In the genomic region with DNA sequence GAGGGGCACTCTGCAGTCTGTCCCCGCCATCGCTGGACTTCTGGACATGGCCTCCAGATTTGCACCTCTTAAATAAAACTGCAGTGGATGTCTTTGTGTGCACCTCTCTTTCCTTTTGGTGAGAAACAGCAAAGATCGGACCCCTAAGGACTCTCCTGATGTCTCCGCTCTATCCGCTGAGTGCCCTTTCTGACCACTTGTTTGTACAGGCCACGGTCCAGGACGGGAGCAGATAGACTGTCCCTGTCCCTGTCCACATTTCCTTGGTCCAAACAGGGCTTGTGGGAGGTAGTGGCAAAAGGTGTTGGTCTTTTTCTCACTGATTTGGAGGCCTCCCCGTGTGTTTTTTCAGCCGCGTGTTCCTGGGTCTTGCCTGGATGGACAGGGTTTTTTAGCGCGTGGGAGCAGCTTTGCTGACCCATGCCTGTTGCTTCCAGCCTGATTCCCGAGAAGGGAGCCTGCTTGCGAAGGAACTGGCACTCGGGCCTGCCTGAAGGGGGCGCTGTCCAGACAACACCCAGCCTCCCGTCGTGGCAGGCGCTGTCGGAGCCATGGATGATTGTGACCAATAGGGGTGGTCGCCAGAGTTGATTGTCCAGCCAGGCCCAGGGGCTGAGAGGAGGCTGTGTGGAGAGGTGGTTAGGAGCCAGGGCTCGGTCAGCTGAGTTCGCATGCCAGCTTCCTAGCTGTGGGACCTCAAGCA, we compare ENCODE assay signal across 9 cellular contexts. TPM values are rescaled to one million over a fixed set of nuclear protein-coding genes. Genes with fewer than 3 reads are reported as not detected.
DNase-seq lines count a peak whose midpoint lies in the region; ATAC-seq and TF ChIP-seq lines count a peak whose summit lies in the region.
"Had no signal": no experiment of that assay in that cellular context is flagged by ENCODE, and none has a peak within 500 bp of the region (broad histone marks: within the 10 kb centered on the region; RNA-seq: fewer than 3 reads in every experiment).

No MANE protein-coding gene starts in this region.

- peaks cover 5 to 37% (median 24%) of the 10 kb centered on the region in 12 donors for H3K4me1 ChIP-seq in heart left ventricle
- H3K4me1 ChIP-seq in OCI-LY3 (ENCODE audit: low read length): no peaks in the 10 kb centered on the region
- H3K4me1 ChIP-seq in fibroblast of lung (ENCODE audit: control insufficient read depth, extremely low read depth, insufficient read depth, low read length): peaks cover 17% of the 10 kb centered on the region
- H3K4me1 ChIP-seq in testis: peaks cover 72% of the 10 kb centered on the region

- H3K9me3 Mint-ChIP-seq in activated T-helper 17 cell treated with anti-CD3 and anti-CD28 coated beads, Interleukin-2, amount 50 U/mL, for 72 hours: no peaks in the 10 kb centered on the region

- H3K27ac ChIP-seq in heart left ventricle: no peak overlapping the region
- H3K27ac ChIP-seq in OCI-LY3 (ENCODE audit: low read length): no peak overlapping the region
- no peak overlapping the region for H3K27ac ChIP-seq in fibroblast of lung (ENCODE audit: insufficient read depth, low read length)
- peak overlapping the region; percentile 80 to 86 for H3K27ac ChIP-seq in testis

- H3K4me1 Mint-ChIP-seq in activated T-helper 17 cell treated with anti-CD3 and anti-CD28 coated beads, Interleukin-2, amount 50 U/mL, for 72 hours: no peaks in the 10 kb centered on the region

- H3K4me3 ChIP-seq in heart left ventricle (no peak overlapping the region), OCI-LY3 (ENCODE audit: low read length) (no peak overlapping the region), fibroblast of lung (replicated peaks in 1 of 4; ENCODE audit: control extremely low read depth in 1 of 4, insufficient read depth in 1 of 4, low read depth in 3 of 4, low read length in 4 of 4) (no peak overlapping the region), testis (no peak overlapping the region)

- peak in 9 of 12 donors; percentile 17 to 47 (median 34) for TF ChIP-seq CTCF in heart left ventricle (IDR thresholded peaks at IDR 0.05)
- TF ChIP-seq CTCF in OCI-LY3 (IDR thresholded peaks at IDR 0.05; ENCODE audit: low read depth, low read length): peak; percentile 58
- peak; percentile 23 to 47 for TF ChIP-seq CTCF in fibroblast of lung (conservative IDR thresholded peaks at IDR 0.05 in 1 of 2, IDR thresholded peaks at IDR 0.05 in 1 of 2; ENCODE audit: low read depth in 1 of 2, low read length in 2 of 2)
- TF ChIP-seq CTCF in testis (IDR thresholded peaks at IDR 0.05): peak; percentile 41 to 52 (median 47)

- peaks cover 91% of the 10 kb centered on the region for H3K36me3 Mint-ChIP-seq in activated T-helper 17 cell treated with anti-CD3 and anti-CD28 coated beads, Interleukin-2, amount 50 U/mL, for 72 hours (ENCODE audit: low read depth)

- no peak overlapping the region for H3K9ac ChIP-seq in OCI-LY3 (ENCODE audit: low read length)
- H3K9ac ChIP-seq in fibroblast of lung (ENCODE audit: insufficient read depth, low read length): no peak overlapping the region

- TF ChIP-seq POLR2A in heart left ventricle (IDR thresholded peaks at IDR 0.05): no peak
- no peak for TF ChIP-seq POLR2A in testis (IDR thresholded peaks at IDR 0.05)

- H3K27me3 Mint-ChIP-seq in activated T-helper 17 cell treated with anti-CD3 and anti-CD28 coated beads, Interleukin-2, amount 50 U/mL, for 72 hours: no peaks in the 10 kb centered on the region

- no peaks in the 10 kb centered on the region for H4K20me1 ChIP-seq in OCI-LY3 (ENCODE audit: insufficient read depth, low read length)
- H4K20me1 ChIP-seq in fibroblast of lung (ENCODE audit: control insufficient read depth, extremely low read depth, insufficient read depth, low read length): no peaks in the 10 kb centered on the region

- H3K4me3 Mint-ChIP-seq in activated T-helper 17 cell treated with anti-CD3 and anti-CD28 coated beads, Interleukin-2, amount 50 U/mL, for 72 hours: no peak overlapping the region

- H3K36me3 ChIP-seq in heart left ventricle (peaks cover 2 to 91% (median 76%) of the 10 kb centered on the region in 9 donors), OCI-LY3 (replicated peaks; ENCODE audit: low read depth, low read length) (peaks cover 48% of the 10 kb centered on the region), fibroblast of lung (ENCODE audit: control insufficient read depth, insufficient read depth, low read length) (peaks cover 38% of the 10 kb centered on the region), testis (ENCODE audit: low read depth, missing control alignments) (no peaks in the 10 kb centered on the region)

- H3K79me2 ChIP-seq in OCI-LY3 (ENCODE audit: low read length) (no peaks in the 10 kb centered on the region), fibroblast of lung (ENCODE audit: control insufficient read depth, insufficient read depth, low read length) (no peaks in the 10 kb centered on the region)

- H2AFZ ChIP-seq in OCI-LY3 (ENCODE audit: low read depth, low read length) (no peak overlapping the region), fibroblast of lung (ENCODE audit: low read length) (no peak overlapping the region)

- H3K9me3 ChIP-seq in heart left ventricle (no peaks in the 10 kb centered on the region), OCI-LY3 (ENCODE audit: insufficient read depth, low read length) (no peaks in the 10 kb centered on the region), fibroblast of lung (ENCODE audit: control insufficient read depth, insufficient read depth, low read depth, low read length) (no peaks in the 10 kb centered on the region), testis (no peaks in the 10 kb centered on the region)

- no peaks in the 10 kb centered on the region for H3K27me3 ChIP-seq in heart left ventricle
- H3K27me3 ChIP-seq in OCI-LY3 (ENCODE audit: low read depth, low read length): no peaks in the 10 kb centered on the region
- H3K27me3 ChIP-seq in fibroblast of lung (ENCODE audit: control insufficient read depth, insufficient read depth, low read length): no peaks in the 10 kb centered on the region
- H3K27me3 ChIP-seq in testis: no peaks in the 10 kb centered on the region

- intact Hi-C loops in heart left ventricle (cut with DNase I) (loop anchor here in 4 of 10 donors (5.0 kb wide), 4 partner anchors 45 to 205 kb away; a partner anchor contains a TSS), Right ventricle myocardium inferior (cut with DNase I) (no loop called here), testis (cut with DNase I; ENCODE audit: low total_unique reads) (no loop called here)

- H3K27ac Mint-ChIP-seq in activated T-helper 17 cell treated with anti-CD3 and anti-CD28 coated beads, Interleukin-2, amount 50 U/mL, for 72 hours: no peak overlapping the region

- WGBS in heart left ventricle, 4 donors: 84 to 86% (median 85%) methylated on average over 23 of the region's 23 CpGs
- 75 to 80% methylated on average over 23 of the region's 23 CpGs for WGBS in testis, 2 donors

- DNase-seq in heart left ventricle (peak in 2 of 5 donors; percentile 40 to 60), Right ventricle myocardium inferior (ENCODE audit: missing footprints) (no peak), fibroblast of lung (ENCODE audit: low read depth in 2 of 2) (peak in 1 of 2 donors; percentile 30), testis (peak; percentile 66), A172 (ENCODE audit: low spot score) (no peak), SKM-1 (lab: John Stamatoyannopoulos, UW; ENCODE audit: unreplicated experiment) (no peak)
- DNase-seq: NCI-H446 had no signal

- no peak for ATAC-seq in heart left ventricle
- no peak for ATAC-seq in Right ventricle myocardium inferior
- ATAC-seq in activated T-helper 17 cell treated with anti-CD3 and anti-CD28 coated beads, Interleukin-2, amount 50 U/mL, for 72 hours (replicated peaks): no peak

- no peak overlapping the region for H3K4me2 ChIP-seq in OCI-LY3 (ENCODE audit: low read length)
- no peak overlapping the region for H3K4me2 ChIP-seq in fibroblast of lung (ENCODE audit: extremely low read depth, insufficient read depth, low read length)

RNA-seq across cellular contexts. Expression of a gene that starts 13.2 kb away (rescaled TPM):
- total RNA-seq in heart left ventricle (100 to 1,000 TPM in 2 of 9 donors, 10 to 100 TPM in 7; 34.1 to 351 (median 50.6) TPM), Right ventricle myocardium inferior (88.1 TPM), fibroblast of lung (under 0.01 TPM in 2 replicates), testis (10 to 100 TPM; 58.6 to 71.9 TPM)
- polyA plus RNA-seq in heart left ventricle (10 to 100 TPM; 41.0 to 79.1 TPM), fibroblast of lung (0.03 and 0.09 TPM in 2 replicates), testis (ENCODE audit: insufficient read depth, low read depth, low replicate concordance) (41.7 TPM)
- polyA plus RNA-seq in fibroblast of lung (2012): 0.01 and 0.07 TPM in 2 replicates
- 0.33 TPM in 1 of 2 replicates, not detected in the other for polyA minus RNA-seq in fibroblast of lung (ENCODE audit: low replicate concordance)
- total RNA-seq in activated T-helper 17 cell treated with anti-CD3 and anti-CD28 coated beads, Interleukin-2, amount 50 U/mL, for 72 hours: under 1 TPM; 0.19 to 0.26 TPM
- 0.12 TPM in 1 of 2 replicates, not detected in the other for total RNA-seq in A172 (2014; rRNA removed; shearing (Covaris generic))

RNA-seq across cellular contexts. Expression of a gene that starts 26.6 kb away (rescaled TPM):
- 10 to 100 TPM; 29.5 to 56.2 (median 43.9) TPM for total RNA-seq in heart left ventricle
- polyA plus RNA-seq in heart left ventricle: 10 to 100 TPM; 28.8 to 30.2 TPM
- 45.6 TPM for total RNA-seq in Right ventricle myocardium inferior
- total RNA-seq in fibroblast of lung: 51.4 and 69.9 TPM in 2 replicates
- polyA plus RNA-seq in fibroblast of lung: 30.8 and 31.1 TPM in 2 replicates
- 29.8 and 33.1 TPM in 2 replicates for polyA plus RNA-seq in fibroblast of lung (2012)
- polyA minus RNA-seq in fibroblast of lung (ENCODE audit: low replicate concordance): 96.5 and 108 TPM in 2 replicates
- total RNA-seq in testis: 100 to 1,000 TPM; 315 to 327 TPM
- 166 TPM for polyA plus RNA-seq in testis (ENCODE audit: insufficient read depth, low read depth, low replicate concordance)
- 100 to 1,000 TPM in 1 of 2 donors, 10 to 100 TPM in 1; 75.2 to 123 TPM for total RNA-seq in activated T-helper 17 cell treated with anti-CD3 and anti-CD28 coated beads, Interleukin-2, amount 50 U/mL, for 72 hours
- 25.7 and 46.1 TPM in 2 replicates for total RNA-seq in A172 (2014; rRNA removed; shearing (Covaris generic))

RNA-seq across cellular contexts. Expression of a gene that starts 28.1 kb away (rescaled TPM):
- over 10,000 TPM in 2 of 9 donors, 1,000 to 10,000 TPM in 7; 4,301 to 15,255 (median 8,364) TPM for total RNA-seq in heart left ventricle
- polyA plus RNA-seq in heart left ventricle: over 10,000 TPM in 1 of 2 donors, 1,000 to 10,000 TPM in 1; 6,829 to 20,003 TPM
- 9,051 TPM for total RNA-seq in Right ventricle myocardium inferior
- 0.33 and 0.51 TPM in 2 replicates for total RNA-seq in fibroblast of lung
- polyA plus RNA-seq in fibroblast of lung: 0.69 and 0.89 TPM in 2 replicates
- 0.70 and 1.3 TPM in 2 replicates for polyA plus RNA-seq in fibroblast of lung (2012)
- polyA minus RNA-seq in fibroblast of lung (ENCODE audit: low replicate concordance): not detected in 2 replicates
- 10 to 100 TPM; 11.3 to 23.2 TPM for total RNA-seq in testis
- polyA plus RNA-seq in testis (ENCODE audit: insufficient read depth, low read depth, low replicate concordance): 91.7 TPM
- 1 to 10 TPM; 2.0 to 6.5 TPM for total RNA-seq in activated T-helper 17 cell treated with anti-CD3 and anti-CD28 coated beads, Interleukin-2, amount 50 U/mL, for 72 hours
- total RNA-seq in A172 (2014; rRNA removed; shearing (Covaris generic)): 16.5 and 36.6 TPM in 2 replicates

RNA-seq across cellular contexts. Expression of a gene that starts 37.1 kb away (rescaled TPM):
- 10 to 100 TPM; 13.4 to 29.0 (median 14.4) TPM for total RNA-seq in heart left ventricle
- 10 to 100 TPM; 11.4 to 19.6 TPM for polyA plus RNA-seq in heart left ventricle
- 12.3 TPM for total RNA-seq in Right ventricle myocardium inferior
- total RNA-seq in fibroblast of lung: under 0.01 and 0.17 TPM in 2 replicates
- 0.02 TPM in 1 of 2 replicates, not detected in the other for polyA plus RNA-seq in fibroblast of lung
- polyA plus RNA-seq in fibroblast of lung (2012): 0.10 TPM in 1 of 2 replicates, not detected in the other
- not detected in 2 replicates for polyA minus RNA-seq in fibroblast of lung (ENCODE audit: low replicate concordance)
- total RNA-seq in testis: 1 to 10 TPM; 1.7 to 2.1 TPM
- polyA plus RNA-seq in testis (ENCODE audit: insufficient read depth, low read depth, low replicate concordance): 3.1 TPM
- total RNA-seq in activated T-helper 17 cell treated with anti-CD3 and anti-CD28 coated beads, Interleukin-2, amount 50 U/mL, for 72 hours: under 1 TPM; 0.08 to 0.82 TPM
- total RNA-seq in A172 (2014; rRNA removed; shearing (Covaris generic)): 0.05 and 0.07 TPM in 2 replicates

RNA-seq across cellular contexts. Expression of a gene that starts 51.7 kb away (rescaled TPM):
- total RNA-seq in heart left ventricle (10 to 100 TPM; 22.8 to 99.6 (median 52.7) TPM), Right ventricle myocardium inferior (105 TPM), fibroblast of lung (18.0 and 20.3 TPM in 2 replicates), testis (100 to 1,000 TPM; 137 to 147 TPM)
- polyA plus RNA-seq in heart left ventricle (10 to 100 TPM; 61.1 to 92.7 TPM), fibroblast of lung (61.5 and 83.6 TPM in 2 replicates), testis (ENCODE audit: insufficient read depth, low read depth, low replicate concordance) (92.4 TPM)
- 96.2 and 142 TPM in 2 replicates for polyA plus RNA-seq in fibroblast of lung (2012)
- 481 and 521 TPM in 2 replicates for polyA minus RNA-seq in fibroblast of lung (ENCODE audit: low replicate concordance)
- 10 to 100 TPM; 23.3 to 54.7 TPM for total RNA-seq in activated T-helper 17 cell treated with anti-CD3 and anti-CD28 coated beads, Interleukin-2, amount 50 U/mL, for 72 hours
- total RNA-seq in A172 (2014; rRNA removed; shearing (Covaris generic)): 65.6 and 92.3 TPM in 2 replicates

Comparison
In these comparisons a context has a peak if more than half of its experiments do, and no peak if none do; other contexts are left out.
1. H3K27ac ChIP-seq: peak in testis (2 of 2); none in heart left ventricle (0 of 12), OCI-LY3 (single experiment) and fibroblast of lung (single experiment).
2. RNA of a gene that starts 13.2 kb away (total RNA-seq): 88.1 TPM in Right ventricle myocardium inferior (single experiment), 58.6 to 71.9 TPM in testis and 34.1 to 351 TPM in heart left ventricle; 0.19 to 0.26 TPM in activated T-helper 17 cell treated with anti-CD3 and anti-CD28 coated beads, Interleukin-2, amount 50 U/mL, for 72 hours, 0.12 TPM in A172 and under 0.01 TPM in fibroblast of lung; every median in the first group is over 10 times any median in the second.
3. RNA of a gene that starts 28.1 kb away (total RNA-seq): 9,051 TPM in Right ventricle myocardium inferior (single experiment) and 4,301 to 15,255 TPM in heart left ventricle; 11.3 to 23.2 TPM in testis, 16.5 to 36.6 TPM in A172, 2.0 to 6.5 TPM in activated T-helper 17 cell treated with anti-CD3 and anti-CD28 coated beads, Interleukin-2, amount 50 U/mL, for 72 hours and 0.33 to 0.51 TPM in fibroblast of lung; every median in the first group is over 100 times any median in the second.
4. Peak in every context shown above with its lines, with median percentiles within 50 percentile points of each other: CTCF ChIP-seq.